ENCODE assay signal across 12 cellular contexts in genomic region chr5:158821321-158821720, GRCh38.
DNase-seq lines count a peak whose midpoint lies in the region; ATAC-seq lines count a peak whose summit lies in the region.
"Had no signal": no experiment of that assay in that cellular context is flagged by ENCODE, and none has a peak within 500 bp of the region (broad histone marks: within the 10 kb centered on the region; RNA-seq: fewer than 3 reads in every experiment).

No MANE protein-coding gene starts in this region.

- ATAC-seq in GM21381 (IDR thresholded peaks at IDR 0.05; ENCODE audit: unreplicated experiment) (peak; percentile 34), HG03432 (IDR thresholded peaks at IDR 0.05; ENCODE audit: unreplicated experiment) (peak; percentile 20)
- ATAC-seq: Panc1 had no signal

- DNase-seq in DMS 273 (lab: John Stamatoyannopoulos, UW; ENCODE audit: unreplicated experiment) (peak; percentile 35), DMS 273 treated with DMSO at 0.1 percent for 48 hours (lab: John Stamatoyannopoulos, UW) (no peak), myocyte (ENCODE audit: low read depth) (peak; percentile 17), mucosa of gallbladder (ENCODE audit: low spot score) (no peak), OCI-M1 (lab: John Stamatoyannopoulos, UW) (no peak), NCI-H510A (lab: John Stamatoyannopoulos, UW) (no peak)
- DNase-seq: occipital lobe, substantia nigra, T-helper 17 cell had no signal

Comparison
In these comparisons a context has a peak if more than half of its experiments do, and no peak if none do; other contexts are left out.
1. DNase-seq: peak in DMS 273 (single experiment) and myocyte (single experiment); none in DMS 273 treated with DMSO at 0.1 percent for 48 hours (single experiment), mucosa of gallbladder (single experiment), OCI-M1 (single experiment) and NCI-H510A (single experiment).